ENCODE assay signal across 16 cellular contexts in the genomic region with DNA sequence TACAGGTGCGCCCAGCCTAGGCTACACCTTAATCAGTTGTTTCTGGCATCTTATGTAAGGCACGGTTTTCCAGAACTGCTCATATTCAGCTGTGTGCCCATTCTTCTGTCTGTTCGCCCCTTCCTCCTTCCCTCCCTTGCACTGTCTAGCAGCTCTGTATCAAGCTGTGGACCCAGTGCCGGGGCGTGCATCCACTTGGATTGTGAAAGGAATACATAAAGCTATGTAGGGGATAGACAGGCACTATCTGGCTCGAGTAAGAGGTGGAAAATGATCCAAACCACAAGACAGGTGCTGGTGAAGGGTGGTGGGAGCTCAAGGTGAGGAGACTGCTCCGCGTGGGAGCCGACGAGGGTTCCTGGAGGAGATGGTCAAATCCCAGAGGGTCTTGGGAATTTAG. TPM values are rescaled to one million over a fixed set of nuclear protein-coding genes. Genes with fewer than 3 reads are reported as not detected.
DNase-seq lines count a peak whose midpoint lies in the region; ATAC-seq and TF ChIP-seq lines count a peak whose summit lies in the region.
"Had no signal": no experiment of that assay in that cellular context is flagged by ENCODE, and none has a peak within 500 bp of the region (broad histone marks: within the 10 kb centered on the region; RNA-seq: fewer than 3 reads in every experiment).

No MANE protein-coding gene starts in this region.

- H3K9me3 ChIP-seq in CD4-positive, CD25-positive, alpha-beta regulatory T cell (ENCODE audit: control insufficient read depth in 2 of 2, low read length in 2 of 2) = no peaks in the 10 kb centered on the region
- H3K9me3 ChIP-seq in Karpas-422 (ENCODE audit: low read length) (no peaks in the 10 kb centered on the region), neural progenitor cell (ENCODE audit: low read depth) (no peaks in the 10 kb centered on the region), gastrocnemius medialis (no peaks in the 10 kb centered on the region), OCI-LY7 (ENCODE audit: low read length) (no peaks in the 10 kb centered on the region)
- H3K9me3 ChIP-seq: adrenal gland, right atrium auricular region had no signal

- H3K27ac ChIP-seq in CD4-positive, CD25-positive, alpha-beta regulatory T cell (ENCODE audit: insufficient read depth, low read length, poor library complexity, severe bottlenecking) = peak overlapping the region; percentile 87
- H3K27ac ChIP-seq in Karpas-422 (ENCODE audit: low read length) (no peak overlapping the region), neural progenitor cell (no peak overlapping the region), gastrocnemius medialis (no peak overlapping the region), OCI-LY7 (ENCODE audit: low read depth, low read length, poor library complexity, severe bottlenecking) (no peak overlapping the region)
- H3K27ac ChIP-seq: KMS-11, RWPE1 had no signal

- peak overlapping the region; percentile 86 to 99 (median 93) for H3K27ac Mint-ChIP-seq in CD4-positive, CD25-positive, alpha-beta regulatory T cell
- no peak overlapping the region for H3K27ac Mint-ChIP-seq in endothelial cell (ENCODE audit: unreplicated experiment)
- no peak overlapping the region for H3K27ac Mint-ChIP-seq in neural progenitor cell
- no peak overlapping the region for H3K27ac Mint-ChIP-seq in nephron progenitor cell
- H3K27ac Mint-ChIP-seq: WTC11 had no signal

- POLR2A ChIA-PET in OCI-LY7 (lab: Charles Lee) = no interaction called here

- H3K4me3 Mint-ChIP-seq in CD4-positive, CD25-positive, alpha-beta regulatory T cell = peak overlapping the region; percentile 98 to 99 (median 98)
- peak overlapping the region; percentile 44 for H3K4me3 Mint-ChIP-seq in endothelial cell (ENCODE audit: unreplicated experiment)
- peak overlapping the region; percentile 10 for H3K4me3 Mint-ChIP-seq in neural progenitor cell
- no peak overlapping the region for H3K4me3 Mint-ChIP-seq in nephron progenitor cell

- no peaks in the 10 kb centered on the region; the same call in 1 of the 2 replicates for H4K20me1 ChIP-seq in Karpas-422 (ENCODE audit: insufficient read depth, low read depth, low read length)
- H4K20me1 ChIP-seq in neural progenitor cell (ENCODE audit: low read depth) = no peaks in the 10 kb centered on the region
- no peaks in the 10 kb centered on the region for H4K20me1 ChIP-seq in OCI-LY7 (ENCODE audit: insufficient read depth, low read length)

- CTCF ChIA-PET in OCI-LY7 (lab: Charles Lee; ENCODE audit: unreplicated experiment) = no interaction called here

- H3K79me2 ChIP-seq in Karpas-422 (ENCODE audit: low read length) = no peaks in the 10 kb centered on the region
- H3K79me2 ChIP-seq in neural progenitor cell (ENCODE audit: low read depth) = no peaks in the 10 kb centered on the region
- no peaks in the 10 kb centered on the region for H3K79me2 ChIP-seq in OCI-LY7 (ENCODE audit: insufficient read depth, low read depth, low read length)

- H3K27me3 Mint-ChIP-seq in CD4-positive, CD25-positive, alpha-beta regulatory T cell = no peaks in the 10 kb centered on the region
- H3K27me3 Mint-ChIP-seq in endothelial cell (ENCODE audit: unreplicated experiment) = peaks cover 24% of the 10 kb centered on the region
- H3K27me3 Mint-ChIP-seq in neural progenitor cell (ENCODE audit: insufficient read depth, low read depth) = peaks cover 46% of the 10 kb centered on the region
- peaks cover 47% of the 10 kb centered on the region for H3K27me3 Mint-ChIP-seq in nephron progenitor cell (ENCODE audit: low read depth, poor library complexity)

- peak overlapping the region; percentile 19 for H3K4me3 ChIP-seq in CD4-positive, CD25-positive, alpha-beta regulatory T cell (ENCODE audit: low read depth, low read length)
- H3K4me3 ChIP-seq in Karpas-422 (ENCODE audit: low read length) (no peak overlapping the region), neural progenitor cell (no peak overlapping the region), gastrocnemius medialis (no peak overlapping the region), OCI-LY7 (ENCODE audit: low read depth, low read length, poor library complexity, severe bottlenecking) (no peak overlapping the region)
- H3K4me3 ChIP-seq: adrenal gland had no signal

- H2AFZ ChIP-seq in Karpas-422 (ENCODE audit: low read length) (no peak overlapping the region), neural progenitor cell (replicated peaks) (no peak overlapping the region), OCI-LY7 (ENCODE audit: low read length) (no peak overlapping the region)

- TF ChIP-seq POLR2A in gastrocnemius medialis (IDR thresholded peaks at IDR 0.05) = no peak

- no peak for ATAC-seq in CD4-positive, CD25-positive, alpha-beta regulatory T cell (ENCODE audit: low read depth in 2 of 2)
- ATAC-seq in gastrocnemius medialis = no peak
- ATAC-seq: left lobe of liver, WTC11 had no signal

- no peak overlapping the region for H3K9ac ChIP-seq in Karpas-422 (ENCODE audit: low read length)
- no peak overlapping the region for H3K9ac ChIP-seq in neural progenitor cell
- H3K9ac ChIP-seq: KMS-11 had no signal

- peaks cover 5 to 76% (median 60%) of the 10 kb centered on the region in 4 donors for H3K4me1 Mint-ChIP-seq in CD4-positive, CD25-positive, alpha-beta regulatory T cell
- H3K4me1 Mint-ChIP-seq in endothelial cell (ENCODE audit: unreplicated experiment) (peaks cover 7% of the 10 kb centered on the region), neural progenitor cell (peaks cover 13% of the 10 kb centered on the region), nephron progenitor cell (peaks cover 64% of the 10 kb centered on the region)

- H3K9me3 Mint-ChIP-seq in CD4-positive, CD25-positive, alpha-beta regulatory T cell = no peaks in the 10 kb centered on the region
- H3K9me3 Mint-ChIP-seq in endothelial cell (ENCODE audit: unreplicated experiment) (no peaks in the 10 kb centered on the region), neural progenitor cell (peaks cover 3% of the 10 kb centered on the region), nephron progenitor cell (no peaks in the 10 kb centered on the region)
- H3K9me3 Mint-ChIP-seq: WTC11 had no signal

- peaks cover 9% of the 10 kb centered on the region for H3F3A ChIP-seq in neural progenitor cell (ENCODE audit: low read depth)

- no peak overlapping the region for H3K4me2 ChIP-seq in Karpas-422 (ENCODE audit: low read depth, low read length, poor library complexity, severe bottlenecking)
- H3K4me2 ChIP-seq in neural progenitor cell = no peak overlapping the region
- H3K4me2 ChIP-seq in OCI-LY7 (ENCODE audit: low read length) = no peak overlapping the region
- H3K4me2 ChIP-seq: KMS-11 had no signal

- H3K27me3 ChIP-seq in CD4-positive, CD25-positive, alpha-beta regulatory T cell (ENCODE audit: control insufficient read depth, insufficient read depth, low read length) = no peaks in the 10 kb centered on the region
- H3K27me3 ChIP-seq in Karpas-422 (ENCODE audit: low read length) (peaks cover 3% of the 10 kb centered on the region; the same call in 1 of the 2 replicates), neural progenitor cell (peaks cover 56% of the 10 kb centered on the region), gastrocnemius medialis (peaks cover 5 to 21% (median 17%) of the 10 kb centered on the region in 3 donors)
- H3K27me3 ChIP-seq: adrenal gland, right atrium auricular region had no signal

- TF ChIP-seq CTCF in endothelial cell (IDR thresholded peaks at IDR 0.05; ENCODE audit: unreplicated experiment) = no peak
- no peak for TF ChIP-seq CTCF in neural progenitor cell (IDR thresholded peaks at IDR 0.05)
- TF ChIP-seq CTCF in gastrocnemius medialis (IDR thresholded peaks at IDR 0.05 in 4 of 5, conservative IDR thresholded peaks at IDR 0.05 in 1 of 5) = no peak
- TF ChIP-seq CTCF in OCI-LY7 (conservative IDR thresholded peaks at IDR 0.05; ENCODE audit: low read length) = no peak
- TF ChIP-seq CTCF in nephron progenitor cell (IDR thresholded peaks at IDR 0.05) = no peak

- BruUV-seq in OCI-LY7 (replicated peaks; lab: Mats Ljungman, UMichigan) = no TSS peak

- peaks cover 73% of the 10 kb centered on the region for H3K4me1 ChIP-seq in CD4-positive, CD25-positive, alpha-beta regulatory T cell (ENCODE audit: control insufficient read depth, insufficient read depth, low read length, poor library complexity, severe bottlenecking)
- H3K4me1 ChIP-seq in Karpas-422 (ENCODE audit: low read length) = peaks cover 21% of the 10 kb centered on the region
- H3K4me1 ChIP-seq in neural progenitor cell = peaks cover 15% of the 10 kb centered on the region
- H3K4me1 ChIP-seq in gastrocnemius medialis = peaks cover 7 to 13% of the 10 kb centered on the region in 2 donors
- H3K4me1 ChIP-seq in OCI-LY7 (ENCODE audit: insufficient read depth, low read length, poor library complexity, severe bottlenecking) = peaks cover 14% of the 10 kb centered on the region

- no peaks in the 10 kb centered on the region for H3K36me3 ChIP-seq in CD4-positive, CD25-positive, alpha-beta regulatory T cell (ENCODE audit: control insufficient read depth, insufficient read depth, low read length)
- H3K36me3 ChIP-seq in Karpas-422 (ENCODE audit: insufficient read depth, low read length) (no peaks in the 10 kb centered on the region), neural progenitor cell (no peaks in the 10 kb centered on the region), gastrocnemius medialis (no peaks in the 10 kb centered on the region), OCI-LY7 (ENCODE audit: insufficient read depth, low read length) (no peaks in the 10 kb centered on the region)
- H3K36me3 ChIP-seq: adrenal gland, right atrium auricular region had no signal

- DNase-seq in CD4-positive, CD25-positive, alpha-beta regulatory T cell = no peak
- DNase-seq in Karpas-422 (peak; percentile 6), endothelial cell (ENCODE audit: low spot score) (no peak), neural progenitor cell (ENCODE audit: low spot score) (no peak), gastrocnemius medialis (no peak), OCI-LY7 (ENCODE audit: low spot score) (no peak), nephron progenitor cell (no peak)
- DNase-seq: adrenal gland; foreskin fibroblast; NCI-H1417 treated with DMSO at 0.1 percent for 48 hours; stimulated activated CD4-positive, alpha-beta T cell treated with anti-CD3 and anti-CD28 coated beads, Interleukin-1b, Interleukin-23, amount 100 ng/mL, for 48 hours had no signal

- in situ Hi-C loops in gastrocnemius medialis (cut with MboI; ENCODE audit: low sequenced_read_pairs in 4 of 4) = no loop called here

- intact Hi-C loops in gastrocnemius medialis (cut with DNase I; ENCODE audit: low total_unique reads) (no loop called here), OCI-LY7 (cut with micrococcal nuclease; ENCODE audit: unreplicated experiment) (no loop called here)

- H3K9me2 ChIP-seq in Karpas-422 (replicated peaks; ENCODE audit: insufficient read depth, low read length) (no peaks in the 10 kb centered on the region), OCI-LY7 (ENCODE audit: insufficient read depth, low read length) (no peaks in the 10 kb centered on the region)

- peaks cover 6% of the 10 kb centered on the region for H3K36me3 Mint-ChIP-seq in CD4-positive, CD25-positive, alpha-beta regulatory T cell
- H3K36me3 Mint-ChIP-seq in endothelial cell (ENCODE audit: low read depth, unreplicated experiment) = peaks cover 3% of the 10 kb centered on the region
- H3K36me3 Mint-ChIP-seq in neural progenitor cell = no peaks in the 10 kb centered on the region
- H3K36me3 Mint-ChIP-seq in nephron progenitor cell (ENCODE audit: low read depth) = no peaks in the 10 kb centered on the region
- H3K36me3 Mint-ChIP-seq: WTC11 had no signal

RNA-seq across cellular contexts. Expression of gene GLIPR2, which starts 2.0 kb away (rescaled TPM):
- 55.7 TPM for total RNA-seq in CD4-positive, CD25-positive, alpha-beta regulatory T cell
- 100 to 1,000 TPM; 106 to 175 (median 139) TPM for polyA plus RNA-seq in CD4-positive, CD25-positive, alpha-beta regulatory T cell
- 0.51 and 0.75 TPM in 2 replicates for total RNA-seq in Karpas-422 (2014; rRNA removed; shearing (Covaris generic); ENCODE audit: low replicate concordance)
- total RNA-seq in endothelial cell (ENCODE audit: unreplicated experiment) (6.3 TPM), neural progenitor cell (ENCODE audit: low replicate concordance) (12.4 and 17.4 TPM in 2 replicates), gastrocnemius medialis (1 to 10 TPM; 3.3 to 5.3 (median 3.9) TPM), OCI-LY7 (2022) (not detected in 2 replicates)
- not detected in 2 replicates for total RNA-seq in OCI-LY7 (2014; rRNA removed; shearing (Covaris generic))

RNA-seq across cellular contexts. Expression of gene CCIN, which starts 30.7 kb away (rescaled TPM):
- total RNA-seq in CD4-positive, CD25-positive, alpha-beta regulatory T cell = 1.4 TPM
- under 1 TPM in 1 of 4 donors, not detected in 3; 0.38 TPM for polyA plus RNA-seq in CD4-positive, CD25-positive, alpha-beta regulatory T cell
- not detected in 2 replicates for total RNA-seq in Karpas-422 (2014; rRNA removed; shearing (Covaris generic); ENCODE audit: low replicate concordance)
- total RNA-seq in endothelial cell (ENCODE audit: unreplicated experiment) = not detected
- not detected in 2 replicates for total RNA-seq in neural progenitor cell (ENCODE audit: low replicate concordance)
- total RNA-seq in gastrocnemius medialis = not detected
- not detected in 2 replicates for total RNA-seq in OCI-LY7 (2014; rRNA removed; shearing (Covaris generic))
- total RNA-seq in OCI-LY7 (2022) = not detected in 2 replicates
- total RNA-seq: left lobe of liver, right atrium auricular region had no signal

RNA-seq across cellular contexts. Expression of gene CLTA, which starts 52.2 kb away (rescaled TPM):
- 46.7 TPM for total RNA-seq in CD4-positive, CD25-positive, alpha-beta regulatory T cell
- 100 to 1,000 TPM; 152 to 175 (median 168) TPM for polyA plus RNA-seq in CD4-positive, CD25-positive, alpha-beta regulatory T cell
- 147 and 172 TPM in 2 replicates for total RNA-seq in Karpas-422 (2014; rRNA removed; shearing (Covaris generic); ENCODE audit: low replicate concordance)
- total RNA-seq in endothelial cell (ENCODE audit: unreplicated experiment) (330 TPM), neural progenitor cell (ENCODE audit: low replicate concordance) (199 and 203 TPM in 2 replicates), gastrocnemius medialis (10 to 100 TPM; 48.4 to 86.7 (median 69.0) TPM), OCI-LY7 (2022) (161 and 171 TPM in 2 replicates)
- total RNA-seq in OCI-LY7 (2014; rRNA removed; shearing (Covaris generic)) = 150 and 176 TPM in 2 replicates

Comparison
In these comparisons a context has a peak if more than half of its experiments do, and no peak if none do; other contexts are left out.
1. H3K27ac Mint-ChIP-seq: peak in CD4-positive, CD25-positive, alpha-beta regulatory T cell (3 of 3); none in endothelial cell (single experiment), neural progenitor cell (single experiment) and nephron progenitor cell (single experiment).